Comparison of ENCODE assay signal across 1 cellular context in genomic region chr4:159899596-159899995, GRCh38.
TF ChIP-seq lines count a peak whose summit lies in the region.

No MANE protein-coding gene starts in this region.

TF ChIP-seq in SK-N-SH treated with all-trans-retinoic acid at 6 μM for 48 hours, 23 proteins besides CTCF, POLR2A, EP300 and RAD21 (continued from another document):
- no peak for TF ChIP-seq PATZ1 (CRISPR knock-in tag; IDR thresholded peaks at IDR 0.05; ENCODE audit: borderline replicate concordance)
- TF ChIP-seq GLIS3 (CRISPR knock-in tag; IDR thresholded peaks at IDR 0.05): no peak
- no peak for TF ChIP-seq ZFP30 (CRISPR knock-in tag; IDR thresholded peaks at IDR 0.05)
- no peak for TF ChIP-seq ZNF70 (CRISPR knock-in tag; IDR thresholded peaks at IDR 0.05)
- no peak for TF ChIP-seq CSRNP3 (CRISPR knock-in tag; IDR thresholded peaks at IDR 0.05)
- TF ChIP-seq CSDC2 (CRISPR knock-in tag; IDR thresholded peaks at IDR 0.05): no peak
- no peak for TF ChIP-seq BACH2 (CRISPR knock-in tag; IDR thresholded peaks at IDR 0.05; ENCODE audit: borderline replicate concordance)
